In genomic region chrX:16580004-16580797, GRCh38 we compare ENCODE assay signal across 1 cellular context.
TF ChIP-seq lines count a peak whose summit lies in the region.

No MANE protein-coding gene starts in this region.

TF ChIP-seq in GM23338, 12 proteins besides CTCF, POLR2A, EP300 and RAD21:
- 0 out of 2 replicates have a peak, but pooled peaks have one; percentile 18 for TF ChIP-seq POLR2AphosphoS5 (IDR thresholded peaks at IDR 0.05; ENCODE audit: low read depth)
TF ChIP-seq in GM23338: peak in this region for 1; not testable (repeated sequence) for 11.
